ENCODE assay signal across 9 cellular contexts in genomic region chr7:43248961-43249807, GRCh38.
A peak's percentile ranks its signal among the peaks of the same experiment; 100 is the strongest.
DNase-seq lines count a peak whose midpoint lies in the region; ATAC-seq and TF ChIP-seq lines count a peak whose summit lies in the region.
"Had no signal": no experiment of that assay in that cellular context is flagged by ENCODE, and none has a peak within 500 bp of the region (broad histone marks: within the 10 kb centered on the region; RNA-seq: fewer than 3 reads in every experiment).

No MANE protein-coding gene starts in this region.

- H3K4me3 Mint-ChIP-seq in osteocyte (ENCODE audit: unreplicated experiment) = no peak overlapping the region

- H3K36me3 Mint-ChIP-seq in osteocyte (ENCODE audit: unreplicated experiment) = no peaks in the 10 kb centered on the region

- H3K9me3 Mint-ChIP-seq in osteocyte (ENCODE audit: unreplicated experiment) = no peaks in the 10 kb centered on the region

- DNase-seq in Daoy (ENCODE audit: low read depth) (peak; percentile 91), NCI-H774 (lab: John Stamatoyannopoulos, UW) (peak; percentile 36), sciatic nerve (ENCODE audit: low spot score) (peak; percentile 65), osteocyte (ENCODE audit: extremely low spot score, unreplicated experiment) (no peak), posterior vena cava (ENCODE audit: low spot score) (no peak)
- DNase-seq in stimulated activated CD4-positive, alpha-beta T cell treated with anti-CD3 and anti-CD28 coated beads, Interleukin-2, amount 100 ng/mL, for 48 hours = no peak
- DNase-seq: NCI-H345 had no signal

- peaks cover 17% of the 10 kb centered on the region for H3K27me3 Mint-ChIP-seq in osteocyte (ENCODE audit: unreplicated experiment)

- H3K27ac Mint-ChIP-seq in osteocyte (ENCODE audit: unreplicated experiment) = no peak overlapping the region

- H3K4me1 Mint-ChIP-seq in osteocyte (ENCODE audit: unreplicated experiment) = peaks cover 5% of the 10 kb centered on the region

- intact Hi-C loops in sciatic nerve (cut with DNase I) (no loop called here), posterior vena cava (cut with DNase I) (no loop called here)

- ATAC-seq in esophagus mucosa = peak; percentile 88
- ATAC-seq in sciatic nerve = peak; percentile 86
- ATAC-seq in HG02870 (IDR thresholded peaks at IDR 0.05; ENCODE audit: unreplicated experiment) = no peak

- TF ChIP-seq CTCF in osteocyte (IDR thresholded peaks at IDR 0.05) = no peak

Comparison
In these comparisons a context has a peak if more than half of its experiments do, and no peak if none do; other contexts are left out.
1. DNase-seq: peak in Daoy (single experiment), NCI-H774 (single experiment) and sciatic nerve (single experiment); none in osteocyte (single experiment), posterior vena cava (single experiment) and stimulated activated CD4-positive, alpha-beta T cell treated with anti-CD3 and anti-CD28 coated beads, Interleukin-2, amount 100 ng/mL, for 48 hours (0 of 2).